In the genomic region with DNA sequence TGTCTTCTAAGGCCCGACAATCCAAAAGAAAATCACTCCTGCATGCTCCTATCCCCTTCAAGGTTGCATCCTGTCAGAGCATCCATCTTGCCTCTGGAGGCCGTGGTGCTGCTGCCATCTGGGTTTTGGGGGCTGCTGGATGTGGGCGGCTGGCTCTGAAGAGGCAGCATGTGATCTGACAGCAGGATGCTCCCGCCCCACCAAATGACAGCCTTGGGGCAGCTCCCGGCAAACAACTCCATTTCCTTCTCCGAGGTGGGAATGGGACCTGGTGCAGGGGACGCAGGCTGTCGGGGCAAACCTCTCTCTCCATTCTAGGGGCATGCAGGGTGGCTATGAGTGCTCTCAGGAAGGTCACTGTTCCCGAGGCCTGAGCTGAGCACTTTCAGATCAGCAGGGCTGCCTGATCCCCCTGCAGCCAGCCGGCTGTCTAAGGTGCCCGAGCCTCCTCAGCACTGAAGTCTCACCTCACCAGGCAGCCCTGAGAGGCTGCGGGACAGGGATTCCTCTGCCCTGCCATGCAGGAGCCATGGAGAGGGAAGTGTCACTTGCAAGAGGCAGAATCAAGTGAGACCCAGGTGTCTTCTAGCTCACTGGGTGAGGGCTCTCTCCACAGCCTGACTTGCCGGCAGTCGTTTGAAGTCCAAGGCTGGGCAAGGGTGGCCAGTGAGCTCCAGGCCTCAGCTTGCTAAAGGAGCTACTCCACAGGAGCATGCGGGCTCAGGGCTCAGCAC, we compare ENCODE assay signal across 16 cellular contexts. TPM values are rescaled to one million over a fixed set of nuclear protein-coding genes. Genes with fewer than 3 reads are reported as not detected.
A peak's percentile ranks its signal among the peaks of the same experiment; 100 is the strongest.
DNase-seq lines count a peak whose midpoint lies in the region; ATAC-seq and TF ChIP-seq lines count a peak whose summit lies in the region.
"Had no signal": no experiment of that assay in that cellular context is flagged by ENCODE, and none has a peak within 500 bp of the region (broad histone marks: within the 10 kb centered on the region; RNA-seq: fewer than 3 reads in every experiment).

No MANE protein-coding gene starts in this region.

- H3K27me3 ChIP-seq in OCI-LY1 (ENCODE audit: insufficient read depth, low read length): no peaks in the 10 kb centered on the region
- H3K27me3 ChIP-seq: heart left ventricle had no signal

- H3K9me3 Mint-ChIP-seq in T-helper 2 cell treated with Interferon-gamma antibody and Interleukin-4, amounts not matched to agents 5 μg/mL and 100 μg/mL, for 36 hours: no peaks in the 10 kb centered on the region
- H3K9me3 Mint-ChIP-seq in effector memory CD8-positive, alpha-beta T cell: no peaks in the 10 kb centered on the region
- no peaks in the 10 kb centered on the region for H3K9me3 Mint-ChIP-seq in progenitor cell of endocrine pancreas (ENCODE audit: low read depth)

- no peaks in the 10 kb centered on the region for H3K9me2 ChIP-seq in OCI-LY1 (ENCODE audit: low read depth, low read length)

- no peak overlapping the region for H3K4me3 ChIP-seq in OCI-LY1 (ENCODE audit: low read depth, low read length, poor library complexity, severe bottlenecking)
- H3K4me3 ChIP-seq: A549, heart left ventricle, left ventricle myocardium inferior, prostate gland had no signal

- DNase-seq in T-helper 2 cell treated with Interferon-gamma antibody and Interleukin-4, amounts not matched to agents 5 μg/mL and 100 μg/mL, for 36 hours (ENCODE audit: low spot score): no peak
- no peak for DNase-seq in T-helper 2 cell
- no peak for DNase-seq in effector memory CD8-positive, alpha-beta T cell
- no peak for DNase-seq in progenitor cell of endocrine pancreas (ENCODE audit: low spot score, unreplicated experiment)
- no peak for DNase-seq in mucosa of gallbladder (ENCODE audit: low spot score)
- no peak for DNase-seq in AG20443 (ENCODE audit: low spot score)
- DNase-seq: DND-41; left ventricle myocardium inferior; NCI-H510A; RPMI8226; stimulated activated CD4-positive, alpha-beta T cell treated with anti-CD3 and anti-CD28 coated beads, Interleukin-2, amount 100 ng/mL, for 48 hours had no signal

- H3F3A ChIP-seq in OCI-LY1 (ENCODE audit: insufficient read depth, low read length): 0 out of 2 replicates have a peak, but pooled peaks cover 8% of the 10 kb centered on the region

- H3K9ac ChIP-seq in OCI-LY1 (ENCODE audit: low read length): peak overlapping the region; percentile 13; the same call in 1 of the 2 replicates

- peaks cover 25% of the 10 kb centered on the region; the same call in 1 of the 2 replicates for H3K36me3 ChIP-seq in OCI-LY1 (ENCODE audit: insufficient read depth, low read length)
- H3K36me3 ChIP-seq: left ventricle myocardium inferior, prostate gland had no signal

- no peaks in the 10 kb centered on the region for H4K20me1 ChIP-seq in OCI-LY1 (ENCODE audit: insufficient read depth, low read length)

- no peak overlapping the region for H2AFZ ChIP-seq in OCI-LY1 (ENCODE audit: low read length)

- H3K4me3 Mint-ChIP-seq in T-helper 2 cell treated with Interferon-gamma antibody and Interleukin-4, amounts not matched to agents 5 μg/mL and 100 μg/mL, for 36 hours: no peak overlapping the region
- no peak overlapping the region for H3K4me3 Mint-ChIP-seq in effector memory CD8-positive, alpha-beta T cell
- no peak overlapping the region for H3K4me3 Mint-ChIP-seq in progenitor cell of endocrine pancreas (ENCODE audit: low read depth)

- peaks cover 7% of the 10 kb centered on the region; the same call in 1 of the 2 replicates for H3K79me2 ChIP-seq in OCI-LY1 (ENCODE audit: insufficient read depth, low read length)

- peak overlapping the region; percentile 55 for H3K27ac Mint-ChIP-seq in T-helper 2 cell treated with Interferon-gamma antibody and Interleukin-4, amounts not matched to agents 5 μg/mL and 100 μg/mL, for 36 hours
- H3K27ac Mint-ChIP-seq in effector memory CD8-positive, alpha-beta T cell: peak overlapping the region; percentile 98
- H3K27ac Mint-ChIP-seq in progenitor cell of endocrine pancreas: peak overlapping the region; percentile 62

- H3K36me3 Mint-ChIP-seq in T-helper 2 cell treated with Interferon-gamma antibody and Interleukin-4, amounts not matched to agents 5 μg/mL and 100 μg/mL, for 36 hours (ENCODE audit: low read depth): peaks cover 27% of the 10 kb centered on the region
- peaks cover 53% of the 10 kb centered on the region for H3K36me3 Mint-ChIP-seq in effector memory CD8-positive, alpha-beta T cell (ENCODE audit: insufficient read depth)
- H3K36me3 Mint-ChIP-seq in progenitor cell of endocrine pancreas (ENCODE audit: insufficient read depth): peaks cover 4% of the 10 kb centered on the region

- peaks cover 32% of the 10 kb centered on the region for H3K4me1 Mint-ChIP-seq in T-helper 2 cell treated with Interferon-gamma antibody and Interleukin-4, amounts not matched to agents 5 μg/mL and 100 μg/mL, for 36 hours (ENCODE audit: low read depth)
- H3K4me1 Mint-ChIP-seq in effector memory CD8-positive, alpha-beta T cell (ENCODE audit: low read depth in 2 of 2): peaks cover 41 to 51% of the 10 kb centered on the region in 2 donors
- peaks cover 34% of the 10 kb centered on the region for H3K4me1 Mint-ChIP-seq in progenitor cell of endocrine pancreas (ENCODE audit: low read depth)

- H3K27me3 Mint-ChIP-seq in T-helper 2 cell treated with Interferon-gamma antibody and Interleukin-4, amounts not matched to agents 5 μg/mL and 100 μg/mL, for 36 hours (ENCODE audit: low read depth): no peaks in the 10 kb centered on the region
- H3K27me3 Mint-ChIP-seq in effector memory CD8-positive, alpha-beta T cell: no peaks in the 10 kb centered on the region
- no peaks in the 10 kb centered on the region for H3K27me3 Mint-ChIP-seq in progenitor cell of endocrine pancreas

- no peaks in the 10 kb centered on the region for H3K9me3 ChIP-seq in OCI-LY1 (ENCODE audit: low read length)
- H3K9me3 ChIP-seq: A549, heart left ventricle, left ventricle myocardium inferior, prostate gland had no signal

- no peak for ATAC-seq in effector memory CD8-positive, alpha-beta T cell (replicated peaks)
- no peak for ATAC-seq in GM18907 (IDR thresholded peaks at IDR 0.05; ENCODE audit: unreplicated experiment)
- ATAC-seq: A549, heart left ventricle had no signal

- H3K4me1 ChIP-seq in OCI-LY1 (ENCODE audit: insufficient read depth, low read length, severe bottlenecking): peaks cover 64% of the 10 kb centered on the region
- H3K4me1 ChIP-seq: prostate gland had no signal

- TF ChIP-seq CTCF in OCI-LY1 (IDR thresholded peaks at IDR 0.05; ENCODE audit: low read length): no peak
- TF ChIP-seq CTCF in progenitor cell of endocrine pancreas (IDR thresholded peaks at IDR 0.05; ENCODE audit: unreplicated experiment): no peak

- peak overlapping the region; percentile 8; the same call in 1 of the 2 replicates for H3K4me2 ChIP-seq in OCI-LY1 (ENCODE audit: low read length)
- H3K4me2 ChIP-seq: A549 had no signal

- H3K27ac ChIP-seq in OCI-LY1 (ENCODE audit: low read depth, low read length, poor library complexity, severe bottlenecking): peak overlapping the region; percentile 98
- H3K27ac ChIP-seq: A549, prostate gland had no signal

RNA-seq across cellular contexts. Expression of gene TSSK6, which starts 28.8 kb away (rescaled TPM):
- total RNA-seq in progenitor cell of endocrine pancreas (2.7 and 3.3 TPM in 2 replicates), mucosa of gallbladder (3.3 TPM)

RNA-seq across cellular contexts. Expression of gene NDUFA13, which starts 29.5 kb away (rescaled TPM):
- total RNA-seq in progenitor cell of endocrine pancreas: 346 and 347 TPM in 2 replicates
- total RNA-seq in mucosa of gallbladder: 376 TPM

RNA-seq across cellular contexts. Expression of gene YJEFN3, which starts 42.2 kb away (rescaled TPM):
- 22.6 and 27.6 TPM in 2 replicates for total RNA-seq in progenitor cell of endocrine pancreas
- 8.9 TPM for total RNA-seq in mucosa of gallbladder

RNA-seq across cellular contexts. Expression of gene CILP2, which starts 51.6 kb away (rescaled TPM):
- total RNA-seq in progenitor cell of endocrine pancreas (2.4 and 2.6 TPM in 2 replicates), mucosa of gallbladder (0.26 TPM)
